Comparison of ENCODE assay signal across 9 cellular contexts in genomic region chr3:137988982-137989381, GRCh38. TPM values are rescaled to one million over a fixed set of nuclear protein-coding genes. Genes with fewer than 3 reads are reported as not detected.
DNase-seq lines count a peak whose midpoint lies in the region; ATAC-seq and TF ChIP-seq lines count a peak whose summit lies in the region.
"Had no signal": no experiment of that assay in that cellular context is flagged by ENCODE, and none has a peak within 500 bp of the region (broad histone marks: within the 10 kb centered on the region; RNA-seq: fewer than 3 reads in every experiment).

No MANE protein-coding gene starts in this region.

- TF ChIP-seq CTCF in foreskin keratinocyte (conservative IDR thresholded peaks at IDR 0.05), result no peak

- no peak overlapping the region for H3K4me2 ChIP-seq in trophoblast cell (ENCODE audit: low read length)

- H4K8ac ChIP-seq in trophoblast cell (ENCODE audit: low read depth, low read length), result no peak overlapping the region

- no peak overlapping the region for H3K23ac ChIP-seq in trophoblast cell (ENCODE audit: low read length)

- H4K91ac ChIP-seq in trophoblast cell (ENCODE audit: low read depth, low read length), result no peak overlapping the region

- no peaks in the 10 kb centered on the region for H3K9me3 ChIP-seq in trophoblast cell (ENCODE audit: insufficient read depth, low read depth, low read length)

- H3K9ac ChIP-seq in trophoblast cell (ENCODE audit: low read length), result no peak overlapping the region

- H3K14ac ChIP-seq in trophoblast cell (ENCODE audit: low read length), result no peak overlapping the region

- H4K12ac ChIP-seq in trophoblast cell (ENCODE audit: low read depth, low read length), result no peak overlapping the region

- no peak overlapping the region for H2AFZ ChIP-seq in trophoblast cell (ENCODE audit: insufficient read depth, low read length, poor library complexity)

- no peaks in the 10 kb centered on the region for H3K79me2 ChIP-seq in trophoblast cell (ENCODE audit: control insufficient read depth, insufficient read depth, low read length, poor library complexity)

- no peaks in the 10 kb centered on the region for H3K36me3 ChIP-seq in trophoblast cell (ENCODE audit: control insufficient read depth in 1 of 2, insufficient read depth in 2 of 2, low read length in 2 of 2)

- peaks cover 2 to 8% of the 10 kb centered on the region in 2 donors for H3K27me3 Mint-ChIP-seq in natural killer cell treated with Interleukin-12 subunit alpha and Interleukin-12 subunit beta and Interleukin-15 and Interleukin-18, amount 100 ng/mL, for 72 hours

- peak; percentile 60 for ATAC-seq in GM18858 (IDR thresholded peaks at IDR 0.05; ENCODE audit: unreplicated experiment)
- peak; percentile 64 for ATAC-seq in GM21381 (IDR thresholded peaks at IDR 0.05; ENCODE audit: unreplicated experiment)
- ATAC-seq in HG03045 (IDR thresholded peaks at IDR 0.05; ENCODE audit: unreplicated experiment), result peak; percentile 83
- peak; percentile 15 for ATAC-seq in foreskin keratinocyte
- no peak for ATAC-seq in natural killer cell treated with Interleukin-12 subunit alpha and Interleukin-12 subunit beta and Interleukin-15 and Interleukin-18, amount 100 ng/mL, for 72 hours

- H3K27ac Mint-ChIP-seq in natural killer cell treated with Interleukin-12 subunit alpha and Interleukin-12 subunit beta and Interleukin-15 and Interleukin-18, amount 100 ng/mL, for 72 hours, result no peak overlapping the region

- H3K79me1 ChIP-seq in trophoblast cell (ENCODE audit: low read length), result no peaks in the 10 kb centered on the region

- no peak overlapping the region for H2AK5ac ChIP-seq in trophoblast cell (ENCODE audit: low read length)

- H3K4me1 ChIP-seq in foreskin keratinocyte (no peaks in the 10 kb centered on the region), trophoblast cell (ENCODE audit: control insufficient read depth in 1 of 2, insufficient read depth in 2 of 2, low read length in 2 of 2) (no peaks in the 10 kb centered on the region)

- WGBS in trophoblast cell (ENCODE audit: extremely low coverage, insufficient coverage, insufficient read length), result no CpG with 5 or more reads among the region's 3 CpGs

- no peak overlapping the region for H3K27ac ChIP-seq in foreskin keratinocyte
- no peak overlapping the region for H3K27ac ChIP-seq in trophoblast cell (ENCODE audit: low read depth, low read length)

- H2BK12ac ChIP-seq in trophoblast cell (ENCODE audit: low read length), result no peak overlapping the region

- H3K9me3 Mint-ChIP-seq in natural killer cell treated with Interleukin-12 subunit alpha and Interleukin-12 subunit beta and Interleukin-15 and Interleukin-18, amount 100 ng/mL, for 72 hours, result peaks cover 2% of the 10 kb centered on the region

- no peaks in the 10 kb centered on the region for H3K4me1 Mint-ChIP-seq in natural killer cell treated with Interleukin-12 subunit alpha and Interleukin-12 subunit beta and Interleukin-15 and Interleukin-18, amount 100 ng/mL, for 72 hours (ENCODE audit: low read depth in 2 of 2)

- no peak overlapping the region for H2BK5ac ChIP-seq in trophoblast cell (ENCODE audit: low read depth, low read length, poor library complexity)

- no peak overlapping the region for H3K4me3 ChIP-seq in trophoblast cell (ENCODE audit: low read depth, low read length)

- no peak overlapping the region for H3K4me3 Mint-ChIP-seq in natural killer cell treated with Interleukin-12 subunit alpha and Interleukin-12 subunit beta and Interleukin-15 and Interleukin-18, amount 100 ng/mL, for 72 hours

- no peak overlapping the region for H2BK120ac ChIP-seq in trophoblast cell (ENCODE audit: insufficient read depth, low read length, poor library complexity)

- H3K27me3 ChIP-seq in foreskin keratinocyte (no peaks in the 10 kb centered on the region), trophoblast cell (ENCODE audit: insufficient read depth, low read length) (no peaks in the 10 kb centered on the region)

- H3K18ac ChIP-seq in trophoblast cell (ENCODE audit: low read length), result no peak overlapping the region

- DNase-seq in foreskin keratinocyte, result no peak
- no peak for DNase-seq in NCI-H2227 treated with DMSO at 0.1 percent for 48 hours (lab: John Stamatoyannopoulos, UW)
- DNase-seq in trophoblast cell, result no peak
- no peak for DNase-seq in NK-92 (lab: John Stamatoyannopoulos, UW; ENCODE audit: unreplicated experiment)
- no peak for DNase-seq in natural killer cell treated with Interleukin-12 subunit alpha and Interleukin-12 subunit beta and Interleukin-15 and Interleukin-18, amount 100 ng/mL, for 72 hours (ENCODE audit: low spot score)
- DNase-seq: head of caudate nucleus had no signal

- peaks cover 2% of the 10 kb centered on the region for H3K36me3 Mint-ChIP-seq in natural killer cell treated with Interleukin-12 subunit alpha and Interleukin-12 subunit beta and Interleukin-15 and Interleukin-18, amount 100 ng/mL, for 72 hours

- no peak overlapping the region for H3K4ac ChIP-seq in trophoblast cell (ENCODE audit: low read depth, low read length)

RNA-seq across cellular contexts. Expression of gene CLDN18, which starts 21.0 kb away (rescaled TPM):
- not detected in 2 replicates for total RNA-seq in foreskin keratinocyte
- polyA plus RNA-seq in foreskin keratinocyte, result not detected in 2 replicates
- not detected in 2 replicates for polyA plus RNA-seq in trophoblast cell (2013)
- total RNA-seq in natural killer cell treated with Interleukin-12 subunit alpha and Interleukin-12 subunit beta and Interleukin-15 and Interleukin-18, amount 100 ng/mL, for 72 hours, result not detected

Comparison
In these comparisons a context has a peak if more than half of its experiments do, and no peak if none do; other contexts are left out.
1. ATAC-seq: peak in GM18858 (single experiment), GM21381 (single experiment), HG03045 (single experiment) and foreskin keratinocyte (single experiment); none in natural killer cell treated with Interleukin-12 subunit alpha and Interleukin-12 subunit beta and Interleukin-15 and Interleukin-18, amount 100 ng/mL, for 72 hours (0 of 2).